In genomic region chr17:63279498-63280230, GRCh38 we compare ENCODE assay signal across 15 cellular contexts.
DNase-seq lines count a peak whose midpoint lies in the region; ATAC-seq and TF ChIP-seq lines count a peak whose summit lies in the region.
"Had no signal": no experiment of that assay in that cellular context is flagged by ENCODE, and none has a peak within 500 bp of the region (broad histone marks: within the 10 kb centered on the region; RNA-seq: fewer than 3 reads in every experiment).

No MANE protein-coding gene starts in this region.

- no peaks in the 10 kb centered on the region for H3K36me3 ChIP-seq in breast epithelium
- H3K36me3 ChIP-seq in neuronal stem cell (replicated peaks in 1 of 2; ENCODE audit: control insufficient read depth in 2 of 2, insufficient read depth in 2 of 2, low read length in 2 of 2), result peaks cover 0 to 39% of the 10 kb centered on the region in 2 donors
- H3K36me3 ChIP-seq: upper lobe of left lung had no signal

- H3K9me3 ChIP-seq in breast epithelium (peaks cover 0 to 11% of the 10 kb centered on the region in 2 donors), neuronal stem cell (replicated peaks in 1 of 2; ENCODE audit: control insufficient read depth in 2 of 2, insufficient read depth in 1 of 2, low read depth in 1 of 2, low read length in 2 of 2) (peaks cover 0 to 25% of the 10 kb centered on the region in 2 donors)

- H2BK5ac ChIP-seq in neuronal stem cell (ENCODE audit: low read length), result no peak overlapping the region

- H2BK15ac ChIP-seq in neuronal stem cell (ENCODE audit: low read length), result no peak overlapping the region

- no peak for TF ChIP-seq CTCF in MCF 10A (IDR thresholded peaks at IDR 0.05; ENCODE audit: unreplicated experiment)
- TF ChIP-seq CTCF in breast epithelium (IDR thresholded peaks at IDR 0.05), result no peak
- no peak for TF ChIP-seq CTCF in WI38 (IDR thresholded peaks at IDR 0.05; ENCODE audit: low read depth, low read length)

- H3K14ac ChIP-seq in neuronal stem cell (ENCODE audit: low read length), result no peak overlapping the region

- no peak overlapping the region for H3K23ac ChIP-seq in neuronal stem cell (ENCODE audit: low read depth, low read length, poor library complexity)

- H3K27me3 ChIP-seq in breast epithelium (no peaks in the 10 kb centered on the region), neuronal stem cell (ENCODE audit: control insufficient read depth in 3 of 3, insufficient read depth in 3 of 3, low read depth in 1 of 3, low read length in 3 of 3) (no peaks in the 10 kb centered on the region)
- H3K27me3 ChIP-seq: upper lobe of left lung had no signal

- CTCF ChIA-PET in MCF 10A (lab: Yijun Ruan, JAX), result no interaction called here

- DNase-seq in MCF 10A (ENCODE audit: unreplicated experiment) (peak; percentile 46), breast epithelium (ENCODE audit: low spot score in 2 of 2) (no peak), fibroblast of peridontal ligament (ENCODE audit: extremely low read depth) (peak; percentile 73), stromal cell of bone marrow (ENCODE audit: low read depth) (peak; percentile 75), neuronal stem cell (ENCODE audit: low spot score) (no peak)
- DNase-seq: activated CD8-positive, alpha-beta T cell treated with anti-CD3 and anti-CD28 coated beads, Interleukin-2, amount 10 ng/mL, durations not matched to agents 7 days and 5 days; activated naive CD4-positive, alpha-beta T cell treated with anti-CD3 and anti-CD28 coated beads, Interleukin-2, amount 50 U/mL, for 16 hours; AML-193; effector CD8-positive, alpha-beta T cell; NCI-H1436; right cardiac atrium; upper lobe of left lung had no signal

- POLR2A ChIA-PET in MCF 10A (lab: Yijun Ruan, JAX), result interaction anchor here (0.7 kb wide), 1 partner anchor 469 kb away, joined by 3 read pairs; no protein-coding TSS in a partner anchor

- no peak overlapping the region for H4K8ac ChIP-seq in neuronal stem cell (ENCODE audit: low read depth, low read length)

- H3K4me3 ChIP-seq in breast epithelium, result no peak overlapping the region
- H3K4me3 ChIP-seq in WI38 (ENCODE audit: low read depth, low read length), result peak overlapping the region; percentile 3; the same call in 1 of the 2 replicates
- no peak overlapping the region for H3K4me3 ChIP-seq in neuronal stem cell (ENCODE audit: low read length in 2 of 2)
- H3K4me3 ChIP-seq: upper lobe of left lung had no signal

- H3K4me1 ChIP-seq in breast epithelium (no peaks in the 10 kb centered on the region), neuronal stem cell (ENCODE audit: control insufficient read depth in 2 of 2, insufficient read depth in 1 of 2, low read depth in 1 of 2, low read length in 2 of 2) (no peaks in the 10 kb centered on the region)

- no peak overlapping the region for H3K18ac ChIP-seq in neuronal stem cell (ENCODE audit: low read length)

- no TSS peak for BruUV-seq in MCF 10A (replicated peaks; lab: Mats Ljungman, UMichigan)

- H3K9ac ChIP-seq in neuronal stem cell (ENCODE audit: low read depth, low read length, poor library complexity), result no peak overlapping the region

- H3K79me1 ChIP-seq in neuronal stem cell (ENCODE audit: low read depth, low read length), result no peaks in the 10 kb centered on the region

- peaks cover 7% of the 10 kb centered on the region for H3K9me3 Mint-ChIP-seq in MCF 10A (ENCODE audit: unreplicated experiment)

- no peak for ATAC-seq in HG03108 (IDR thresholded peaks at IDR 0.05; ENCODE audit: unreplicated experiment)
- ATAC-seq in GM21737 (IDR thresholded peaks at IDR 0.05; ENCODE audit: unreplicated experiment), result no peak
- ATAC-seq: activated CD8-positive, alpha-beta T cell treated with anti-CD3 and anti-CD28 coated beads, Interleukin-2, amount 10 ng/mL, durations not matched to agents 7 days and 5 days; right cardiac atrium had no signal

- no peak overlapping the region for H3K4ac ChIP-seq in neuronal stem cell (ENCODE audit: low read length)

- no peak overlapping the region for H3K4me2 ChIP-seq in neuronal stem cell (ENCODE audit: insufficient read depth, low read length, poor library complexity, severe bottlenecking)

- no peak overlapping the region for H4K91ac ChIP-seq in neuronal stem cell (ENCODE audit: low read depth, low read length, poor library complexity)

- H3K36me3 Mint-ChIP-seq in MCF 10A (ENCODE audit: insufficient read depth, unreplicated experiment), result no peaks in the 10 kb centered on the region

- no peaks in the 10 kb centered on the region for H3K27me3 Mint-ChIP-seq in MCF 10A (ENCODE audit: insufficient read depth, unreplicated experiment)

- H3K27ac ChIP-seq in breast epithelium (no peak overlapping the region), neuronal stem cell (replicated peaks; ENCODE audit: low read length) (no peak overlapping the region)
- H3K27ac ChIP-seq: upper lobe of left lung had no signal

- TF ChIP-seq POLR2A in breast epithelium (IDR thresholded peaks at IDR 0.05), result no peak

- peak overlapping the region; percentile 71 for H3K27ac Mint-ChIP-seq in MCF 10A (ENCODE audit: low read depth, unreplicated experiment)
- H3K27ac Mint-ChIP-seq: activated CD8-positive, alpha-beta T cell treated with anti-CD3 and anti-CD28 coated beads, Interleukin-2, amount 10 ng/mL, durations not matched to agents 7 days and 5 days had no signal

- no peak overlapping the region for H2BK12ac ChIP-seq in neuronal stem cell (ENCODE audit: low read length)

- intact Hi-C loops in MCF 10A (cut with micrococcal nuclease), result no loop called here
- intact Hi-C loops in breast epithelium (cut with DNase I; ENCODE audit: low total_unique reads), result loop anchor here (10.0 kb wide), 1 partner anchor 375 kb away; no protein-coding TSS in a partner anchor

- H2AK5ac ChIP-seq in neuronal stem cell (ENCODE audit: low read depth, low read length), result no peak overlapping the region

- no CpG with 5 or more reads among the region's 2 CpGs for WGBS in neuronal stem cell (ENCODE audit: extremely low coverage in 2 of 2, insufficient read length in 2 of 2, insufficient replicate concordance in 1 of 2), 2 donors

- no peak overlapping the region for H3K4me3 Mint-ChIP-seq in MCF 10A (ENCODE audit: unreplicated experiment)
- H3K4me3 Mint-ChIP-seq: activated CD8-positive, alpha-beta T cell treated with anti-CD3 and anti-CD28 coated beads, Interleukin-2, amount 10 ng/mL, durations not matched to agents 7 days and 5 days had no signal

- no peak overlapping the region for H2BK120ac ChIP-seq in neuronal stem cell (ENCODE audit: low read depth, low read length)

- no peak overlapping the region for H2AFZ ChIP-seq in neuronal stem cell (ENCODE audit: low read length)

- peaks cover 39% of the 10 kb centered on the region for H3K4me1 Mint-ChIP-seq in MCF 10A (ENCODE audit: insufficient read depth, unreplicated experiment)

Comparison
In these comparisons a context has a peak if more than half of its experiments do, and no peak if none do; other contexts are left out.
1. DNase-seq: peak in MCF 10A (single experiment), fibroblast of peridontal ligament (single experiment) and stromal cell of bone marrow (single experiment); none in breast epithelium (0 of 2) and neuronal stem cell (single experiment).